ENCODE assay signal across 8 cellular contexts in genomic region chr2:226835796-226836547, GRCh38. TPM values are rescaled to one million over a fixed set of nuclear protein-coding genes. Genes with fewer than 3 reads are reported as not detected.
DNase-seq lines count a peak whose midpoint lies in the region; ATAC-seq and TF ChIP-seq lines count a peak whose summit lies in the region.

Gene RHBDD1 (plus strand): TSS chr2:226836054. CDS start chr2:226864694, 28,640 bp downstream.

- no peak for TF ChIP-seq EP300 in Ishikawa (IDR thresholded peaks at IDR 0.05; ENCODE audit: borderline replicate concordance)

- ATAC-seq in GM21576 (IDR thresholded peaks at IDR 0.05; ENCODE audit: unreplicated experiment) (peak; percentile 84), esophagus mucosa (peak; percentile 99)

- TF ChIP-seq CTCF in Peyer's patch (IDR thresholded peaks at IDR 0.05), result no peak

- H3K9me3 ChIP-seq in Peyer's patch (no peaks in the 10 kb centered on the region), muscle layer of duodenum (ENCODE audit: control insufficient read depth in 1 of 2, low read length in 2 of 2) (no peaks in the 10 kb centered on the region)

- H3K4me3 ChIP-seq in Peyer's patch (peak within 1 kb of the TSS; percentile 69 to 86 (median 82)), muscle layer of duodenum (ENCODE audit: low read depth in 1 of 2, low read length in 2 of 2) (peak within 1 kb of the TSS; percentile 70 to 79)

- no peak for TF ChIP-seq RAD21 in Ishikawa (IDR thresholded peaks at IDR 0.05; ENCODE audit: low read depth)

- H3K27ac ChIP-seq in Peyer's patch, result peak within 1 kb of the TSS; percentile 98 to 100 (median 99)
- H3K27ac ChIP-seq in muscle layer of duodenum (ENCODE audit: low read length), result peak within 1 kb of the TSS; percentile 99

- DNase-seq in DMS153 (lab: John Stamatoyannopoulos, UW) (peak; percentile 94), Peyer's patch (peak; percentile 92 to 98 (median 96))
- peak; percentile 94 to 95 for DNase-seq in activated T-cell treated with anti-CD3 and anti-CD28 coated beads, Interleukin-2, amount 50 U/mL, for 48 hours
- peak; percentile 90 to 93 for DNase-seq in stimulated activated CD8-positive, alpha-beta memory T cell treated with anti-CD3 and anti-CD28 coated beads, Interleukin-7, amount 100 ng/mL, for 4 hours (ENCODE audit: low read depth in 2 of 2)

- H3K4me1 ChIP-seq in Peyer's patch, result peaks cover 0 to 20% (median 8%) of the 10 kb centered on the region in 4 donors
- H3K4me1 ChIP-seq in muscle layer of duodenum (ENCODE audit: control insufficient read depth in 1 of 2, insufficient read depth in 2 of 2, low read length in 2 of 2), result peaks cover 12 to 20% of the 10 kb centered on the region in 2 donors

- no peaks in the 10 kb centered on the region for H3K27me3 ChIP-seq in Peyer's patch
- no peaks in the 10 kb centered on the region for H3K27me3 ChIP-seq in muscle layer of duodenum (ENCODE audit: low read depth, low read length)

- H3K36me3 ChIP-seq in Peyer's patch (no peaks in the 10 kb centered on the region), muscle layer of duodenum (ENCODE audit: control insufficient read depth in 1 of 2, insufficient read depth in 2 of 2, low read length in 2 of 2) (peaks cover 0 to 4% of the 10 kb centered on the region in 2 donors)

- peak; percentile 90 to 91 for TF ChIP-seq POLR2A in Peyer's patch (IDR thresholded peaks at IDR 0.05)

TF ChIP-seq in Ishikawa, 13 proteins besides CTCF, POLR2A, EP300 and RAD21:
- no peak for TF ChIP-seq EGR1 (IDR thresholded peaks at IDR 0.05)
- TF ChIP-seq TAF1 (IDR thresholded peaks at IDR 0.05; ENCODE audit: low read depth), result peak; percentile 80; the same call in 1 of the 2 replicates
- TF ChIP-seq TCF12 (IDR thresholded peaks at IDR 0.05; ENCODE audit: low read depth), result peak; percentile 57
- TF ChIP-seq, protein P1, sequence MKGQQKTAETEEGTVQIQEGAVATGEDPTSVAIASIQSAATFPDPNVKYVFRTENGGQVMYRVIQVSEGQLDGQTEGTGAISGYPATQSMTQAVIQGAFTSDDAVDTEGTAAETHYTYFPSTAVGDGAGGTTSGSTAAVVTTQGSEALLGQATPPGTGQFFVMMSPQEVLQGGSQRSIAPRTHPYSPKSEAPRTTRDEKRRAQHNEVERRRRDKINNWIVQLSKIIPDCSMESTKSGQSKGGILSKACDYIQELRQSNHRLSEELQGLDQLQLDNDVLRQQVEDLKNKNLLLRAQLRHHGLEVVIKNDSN (IDR thresholded peaks at IDR 0.05), result peak; percentile 29; the same call in 1 of the 2 replicates
- TF ChIP-seq, protein P2, sequence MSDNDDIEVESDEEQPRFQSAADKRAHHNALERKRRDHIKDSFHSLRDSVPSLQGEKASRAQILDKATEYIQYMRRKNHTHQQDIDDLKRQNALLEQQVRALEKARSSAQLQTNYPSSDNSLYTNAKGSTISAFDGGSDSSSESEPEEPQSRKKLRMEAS (IDR thresholded peaks at IDR 0.05), result peak; percentile 100
- no peak for TF ChIP-seq CEBPB (IDR thresholded peaks at IDR 0.05)
- TF ChIP-seq TEAD4 (IDR thresholded peaks at IDR 0.05), result peak; percentile 9; the same call in 1 of the 2 replicates
- TF ChIP-seq ZBTB7A (IDR thresholded peaks at IDR 0.05; ENCODE audit: low read depth), result peak; percentile 76; the same call in 1 of the 2 replicates
- TF ChIP-seq REST (IDR thresholded peaks at IDR 0.05; ENCODE audit: low read depth), result no peak
- TF ChIP-seq CREB1 (IDR thresholded peaks at IDR 0.05; ENCODE audit: low read depth), result peak; percentile 80
- TF ChIP-seq YY1 (IDR thresholded peaks at IDR 0.05; ENCODE audit: low read depth), result no peak
- TF ChIP-seq NFIC (IDR thresholded peaks at IDR 0.05), result 0 out of 2 replicates have a peak, but pooled peaks have one; percentile 3
- no peak for TF ChIP-seq FOXM1 (IDR thresholded peaks at IDR 0.05; ENCODE audit: borderline replicate concordance, low read depth)
TF ChIP-seq in Ishikawa: peak in this region for 8.

RNA-seq across cellular contexts. Expression of gene RHBDD1, which starts in this region (rescaled TPM):
- total RNA-seq in Peyer's patch, result 10 to 100 TPM; 12.6 to 68.5 (median 30.6) TPM
- total RNA-seq in esophagus mucosa, result 26.6 TPM

Comparison
In these comparisons a context has a peak if more than half of its experiments do, and no peak if none do; other contexts are left out.
1. Peak in every context shown above with its lines: DNase-seq, ATAC-seq, H3K4me3 ChIP-seq and H3K27ac ChIP-seq.